In genomic region chr15:73464602-73465001, GRCh38 we compare ENCODE assay signal across 13 cellular contexts. TPM values are rescaled to one million over a fixed set of nuclear protein-coding genes. Genes with fewer than 3 reads are reported as not detected.
DNase-seq lines count a peak whose midpoint lies in the region; ATAC-seq, FAIRE-seq and TF ChIP-seq lines count a peak whose summit lies in the region.
"Had no signal": no experiment of that assay in that cellular context is flagged by ENCODE, and none has a peak within 500 bp of the region (broad histone marks: within the 10 kb centered on the region; RNA-seq: fewer than 3 reads in every experiment).

No MANE protein-coding gene starts in this region.

- in situ Hi-C loops in gastrocnemius medialis (cut with MboI; ENCODE audit: low sequenced_read_pairs in 4 of 4) = no loop called here

- no peaks in the 10 kb centered on the region for H3K27me3 Mint-ChIP-seq in Calu3 (ENCODE audit: unreplicated experiment)
- H3K27me3 Mint-ChIP-seq in astrocyte (ENCODE audit: low read depth, unreplicated experiment) = no peaks in the 10 kb centered on the region

- FAIRE-seq in astrocyte (lab: Jason Lieb, UNC) = no peak

- TF ChIP-seq CTCF in Calu3 (IDR thresholded peaks at IDR 0.05; ENCODE audit: unreplicated experiment) (peak; percentile 61), HCT116 (IDR thresholded peaks at IDR 0.05 in 2 of 3, conservative IDR thresholded peaks at IDR 0.05 in 1 of 3; ENCODE audit: borderline replicate concordance in 1 of 3, insufficient read depth in 1 of 3, low read depth in 2 of 3, low read length in 2 of 3) (peak in 2 of 3 experiments; percentile 59 to 64; a peak in 4 of 6 replicates), astrocyte (IDR thresholded peaks at IDR 0.05; ENCODE audit: insufficient read depth, low read depth, low read length) (peak; percentile 9), kidney epithelial cell (IDR thresholded peaks at IDR 0.05; ENCODE audit: insufficient read depth, low read length, poor library complexity, severe bottlenecking) (peak; percentile 14), gastrocnemius medialis (IDR thresholded peaks at IDR 0.05 in 4 of 5, conservative IDR thresholded peaks at IDR 0.05 in 1 of 5) (no peak)

- TF ChIP-seq RAD21 in HCT116 (IDR thresholded peaks at IDR 0.05; ENCODE audit: low read depth) = no peak; the same call in 1 of the 2 replicates

- H4K20me1 ChIP-seq in HCT116 (ENCODE audit: insufficient read depth) (no peaks in the 10 kb centered on the region), astrocyte (ENCODE audit: insufficient read depth, low read length) (no peaks in the 10 kb centered on the region)

- H3K79me2 ChIP-seq in HCT116 (ENCODE audit: insufficient read depth, low read length) (no peaks in the 10 kb centered on the region), astrocyte (ENCODE audit: insufficient read depth, low read length) (no peaks in the 10 kb centered on the region)

- TF ChIP-seq POLR2A in HCT116 (IDR thresholded peaks at IDR 0.05; ENCODE audit: borderline replicate concordance, extremely low read depth, insufficient read depth, insufficient read length) (no peak), gastrocnemius medialis (IDR thresholded peaks at IDR 0.05) (no peak)

- no peak overlapping the region for H2AFZ ChIP-seq in HCT116 (ENCODE audit: low read depth, low read length, poor library complexity, severe bottlenecking)
- no peak overlapping the region for H2AFZ ChIP-seq in astrocyte (ENCODE audit: low read depth, low read length)

- DNase-seq in Calu3 (peak; percentile 11), HCT116 (ENCODE audit: low read depth, low spot score) (no peak), astrocyte (ENCODE audit: low read depth) (no peak), kidney epithelial cell (ENCODE audit: low read depth) (no peak), gastrocnemius medialis (no peak), NCI-H2081 (lab: John Stamatoyannopoulos, UW) (no peak)
- no peak for DNase-seq in activated naive CD4-positive, alpha-beta T cell (lab: John Stamatoyannopoulos, UW)
- DNase-seq: activated T-cell treated with anti-CD3 and anti-CD28 coated beads for 4 hours, left ventricle myocardium superior, NCI-H1694 treated with DMSO at 0.1 percent for 48 hours had no signal

- ATAC-seq in HCT116 (peak; percentile 86), gastrocnemius medialis (no peak)
- ATAC-seq: left ventricle myocardium superior had no signal

- POLR2A ChIA-PET in HCT116 (lab: Charles Lee) = no interaction called here

- H3K4me3 ChIP-seq in HCT116 (replicated peaks in 1 of 2; ENCODE audit: low read depth in 1 of 2, low read length in 2 of 2) (no peak overlapping the region), astrocyte (ENCODE audit: insufficient read depth, low read depth, low read length) (no peak overlapping the region), kidney epithelial cell (ENCODE audit: low read depth, low read length) (no peak overlapping the region), gastrocnemius medialis (no peak overlapping the region)
- H3K4me3 ChIP-seq: esophagus muscularis mucosa, thoracic aorta had no signal

- H3K9me2 ChIP-seq in HCT116 (ENCODE audit: insufficient read depth) = no peaks in the 10 kb centered on the region

- intact Hi-C loops in Calu3 (cut with micrococcal nuclease; ENCODE audit: unreplicated experiment) (no loop called here), HCT116 (cut with micrococcal nuclease) (no loop called here), gastrocnemius medialis (cut with DNase I; ENCODE audit: low total_unique reads) (no loop called here)

- RAD21 ChIA-PET in HCT116 (lab: Charles Lee; ENCODE audit: low non-redundant PET in 1 of 2, low total read pairs in 2 of 2, uncharacterized antibody in 2 of 2, unreplicated experiment in 2 of 2) = no interaction called here

- H3K27ac Mint-ChIP-seq in Calu3 (ENCODE audit: unreplicated experiment) = no peak overlapping the region
- H3K27ac Mint-ChIP-seq in astrocyte (ENCODE audit: unreplicated experiment) = no peak overlapping the region

- H3K9me3 Mint-ChIP-seq in Calu3 (ENCODE audit: low read depth, unreplicated experiment) (no peaks in the 10 kb centered on the region), astrocyte (ENCODE audit: unreplicated experiment) (no peaks in the 10 kb centered on the region)

- H3K9ac ChIP-seq in HCT116 (ENCODE audit: low read length) = no peak overlapping the region
- H3K9ac ChIP-seq in astrocyte (ENCODE audit: low read length) = no peak overlapping the region

- BruUV-seq in Calu3 (replicated peaks; lab: Mats Ljungman, UMichigan) (no TSS peak), HCT116 (replicated peaks; lab: Mats Ljungman, UMichigan) (no TSS peak)

- H3K4me3 Mint-ChIP-seq in Calu3 (ENCODE audit: low read depth, unreplicated experiment) = no peak overlapping the region
- no peak overlapping the region for H3K4me3 Mint-ChIP-seq in astrocyte (ENCODE audit: unreplicated experiment)

- CTCF ChIA-PET in Calu3 (lab: Charles Lee) = no interaction called here
- CTCF ChIA-PET in HCT116 (lab: Charles Lee) = interaction anchor here (0.9 to 1.6 kb wide), 2 partner anchors 8 to 9 kb away, joined by 3 to 4 read pairs; no protein-coding TSS in a partner anchor

- H3K36me3 ChIP-seq in HCT116 (ENCODE audit: control insufficient read depth in 1 of 2, insufficient read depth in 2 of 2, low read length in 2 of 2) (no peaks in the 10 kb centered on the region), astrocyte (ENCODE audit: insufficient read depth, low read length) (no peaks in the 10 kb centered on the region), kidney epithelial cell (ENCODE audit: control insufficient read depth, insufficient read depth, low read length) (no peaks in the 10 kb centered on the region), gastrocnemius medialis (no peaks in the 10 kb centered on the region)
- H3K36me3 ChIP-seq: esophagus muscularis mucosa, thoracic aorta had no signal

- no peak overlapping the region for H3K27ac ChIP-seq in HCT116 (ENCODE audit: low read depth, low read length)
- H3K27ac ChIP-seq in astrocyte (ENCODE audit: low read depth, low read length) = no peak overlapping the region
- no peak overlapping the region for H3K27ac ChIP-seq in gastrocnemius medialis
- H3K27ac ChIP-seq: esophagus muscularis mucosa, thoracic aorta had no signal

- H3K36me3 Mint-ChIP-seq in Calu3 (ENCODE audit: insufficient read depth, unreplicated experiment) (no peaks in the 10 kb centered on the region), astrocyte (ENCODE audit: low read depth, unreplicated experiment) (no peaks in the 10 kb centered on the region)

- H3K9me3 ChIP-seq in HCT116 (ENCODE audit: control insufficient read depth in 1 of 2, insufficient read depth in 1 of 2, low read depth in 1 of 2, low read length in 2 of 2) (no peaks in the 10 kb centered on the region), astrocyte (ENCODE audit: insufficient read depth, low read depth, low read length) (no peaks in the 10 kb centered on the region), gastrocnemius medialis (no peaks in the 10 kb centered on the region)
- H3K9me3 ChIP-seq: esophagus muscularis mucosa, thoracic aorta had no signal

- H3K27me3 ChIP-seq in HCT116 (ENCODE audit: insufficient read depth, low read length) (no peaks in the 10 kb centered on the region), astrocyte (ENCODE audit: insufficient read depth, low read length) (no peaks in the 10 kb centered on the region), kidney epithelial cell (ENCODE audit: control insufficient read depth, insufficient read depth, low read length) (no peaks in the 10 kb centered on the region), gastrocnemius medialis (peaks cover 0 to 3% (median 0%) of the 10 kb centered on the region in 3 donors)

- H3K4me1 ChIP-seq in HCT116 (ENCODE audit: control insufficient read depth in 1 of 2, insufficient read depth in 2 of 2, low read length in 2 of 2) = no peaks in the 10 kb centered on the region
- H3K4me1 ChIP-seq in astrocyte (ENCODE audit: insufficient read depth, low read length) = no peaks in the 10 kb centered on the region
- H3K4me1 ChIP-seq in gastrocnemius medialis = no peaks in the 10 kb centered on the region
- H3K4me1 ChIP-seq: esophagus muscularis mucosa had no signal

- H3K4me2 ChIP-seq in HCT116 (ENCODE audit: low read length) (no peak overlapping the region), astrocyte (ENCODE audit: low read length) (no peak overlapping the region)

- H3K4me1 Mint-ChIP-seq in Calu3 (ENCODE audit: low read depth, unreplicated experiment) (no peaks in the 10 kb centered on the region), astrocyte (ENCODE audit: low read depth, unreplicated experiment) (no peaks in the 10 kb centered on the region)

TF ChIP-seq in HCT116, 20 proteins besides CTCF, POLR2A, EP300 and RAD21:
- TF ChIP-seq ELF1 (IDR thresholded peaks at IDR 0.05; ENCODE audit: borderline replicate concordance, low read depth) = no peak
- no peak for TF ChIP-seq FOSL1 (IDR thresholded peaks at IDR 0.05; ENCODE audit: low read depth)
TF ChIP-seq in HCT116: peak in this region for 0.

RNA-seq across cellular contexts. Expression of gene REC114, which starts 21.6 kb away (rescaled TPM):
- total RNA-seq in Calu3 (2022) (not detected in 2 replicates), HCT116 (2021; ENCODE audit: unreplicated experiment) (not detected), astrocyte (not detected in 2 replicates), kidney epithelial cell (not detected in 2 replicates), gastrocnemius medialis (not detected)
- polyA plus RNA-seq in HCT116 (2012) = not detected in 2 replicates
- total RNA-seq: esophagus muscularis mucosa, renal cortical epithelial cell, thoracic aorta had no signal

Comparison
In these comparisons a context has a peak if more than half of its experiments do, and no peak if none do; other contexts are left out.
1. CTCF ChIP-seq: peak in Calu3 (single experiment), HCT116 (2 of 3), astrocyte (single experiment) and kidney epithelial cell (single experiment); none in gastrocnemius medialis (0 of 5).